ENCODE assay signal across 9 cellular contexts in the genomic region with DNA sequence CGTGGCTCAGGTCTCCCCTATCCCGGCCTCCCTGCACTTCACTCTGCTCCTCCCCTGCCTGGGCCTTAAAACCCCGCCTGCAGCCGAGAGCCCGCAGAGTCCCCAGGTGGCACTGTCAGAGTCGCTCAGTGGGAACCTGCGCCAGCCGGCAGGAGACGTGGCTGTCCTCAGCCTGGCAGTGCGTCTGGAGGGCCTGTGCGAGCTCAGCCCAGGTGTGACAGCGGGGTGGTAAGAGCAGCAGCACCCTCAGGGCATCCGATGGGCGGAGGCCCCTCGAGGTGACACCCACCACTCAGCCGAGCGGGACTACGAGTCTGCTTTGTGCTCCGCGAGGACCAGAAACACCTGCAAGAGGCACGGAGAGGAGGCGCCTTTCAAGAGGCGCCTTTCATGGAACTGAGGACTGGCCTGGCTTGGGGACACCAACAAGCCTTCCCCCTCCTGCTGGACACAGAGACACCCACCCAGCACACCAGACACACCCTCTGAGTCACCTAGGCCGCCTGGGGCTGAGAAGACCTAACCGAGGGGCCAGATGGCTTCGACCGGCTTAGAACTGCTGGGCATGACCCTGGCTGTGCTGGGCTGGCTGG. TPM values are rescaled to one million over a fixed set of nuclear protein-coding genes. Genes with fewer than 3 reads are reported as not detected.
DNase-seq lines count a peak whose midpoint lies in the region; ATAC-seq and TF ChIP-seq lines count a peak whose summit lies in the region.
"Had no signal": no experiment of that assay in that cellular context is flagged by ENCODE, and none has a peak within 500 bp of the region (broad histone marks: within the 10 kb centered on the region; RNA-seq: fewer than 3 reads in every experiment).

A gene with protein sequence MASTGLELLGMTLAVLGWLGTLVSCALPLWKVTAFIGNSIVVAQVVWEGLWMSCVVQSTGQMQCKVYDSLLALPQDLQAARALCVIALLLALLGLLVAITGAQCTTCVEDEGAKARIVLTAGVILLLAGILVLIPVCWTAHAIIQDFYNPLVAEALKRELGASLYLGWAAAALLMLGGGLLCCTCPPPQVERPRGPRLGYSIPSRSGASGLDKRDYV (plus strand): TSS at position 96 of the 593 bp plus-strand sequence. CDS start 440 bp downstream, at position 536.

- H3K27me3 Mint-ChIP-seq in type B pancreatic cell, result peaks cover 64% of the 10 kb centered on the region
- H3K27me3 Mint-ChIP-seq in activated T-cell treated with anti-CD3 and anti-CD28 coated beads, Interleukin-2, amount 50 U/mL, for 72 hours (ENCODE audit: low read depth), result no peaks in the 10 kb centered on the region

- CTCF ChIA-PET in SK-N-SH (lab: Yijun Ruan, JAX), result interaction anchor here (1.0 to 1.5 kb wide), 3 partner anchors 8 to 19 kb away, joined by 3 to 5 read pairs (median 4); no protein-coding TSS in a partner anchor

- no peaks in the 10 kb centered on the region for H4K20me1 ChIP-seq in SK-N-SH (ENCODE audit: insufficient read depth)

- peak within 1 kb of the TSS; percentile 70 for H3K4me3 Mint-ChIP-seq in type B pancreatic cell
- H3K4me3 Mint-ChIP-seq in activated T-cell treated with anti-CD3 and anti-CD28 coated beads, Interleukin-2, amount 50 U/mL, for 72 hours, result no peak within 1 kb of the TSS
- H3K4me3 Mint-ChIP-seq: activated CD4-positive, alpha-beta memory T cell treated with anti-CD3 and anti-CD28 coated beads, Interleukin-2, amount 10 ng/mL, durations not matched to agents 7 days and 5 days had no signal

- no peak for TF ChIP-seq EP300 in SK-N-SH (IDR thresholded peaks at IDR 0.05; ENCODE audit: borderline replicate concordance in 1 of 2, low read depth in 1 of 2, low read length in 1 of 2)

- H3K4me1 Mint-ChIP-seq in type B pancreatic cell (ENCODE audit: unreplicated experiment), result peaks cover 4% of the 10 kb centered on the region
- H3K4me1 Mint-ChIP-seq in activated T-cell treated with anti-CD3 and anti-CD28 coated beads, Interleukin-2, amount 50 U/mL, for 72 hours (ENCODE audit: low read depth), result peaks cover 10% of the 10 kb centered on the region

- H3K36me3 Mint-ChIP-seq in type B pancreatic cell, result no peaks in the 10 kb centered on the region
- H3K36me3 Mint-ChIP-seq in activated T-cell treated with anti-CD3 and anti-CD28 coated beads, Interleukin-2, amount 50 U/mL, for 72 hours (ENCODE audit: insufficient read depth in 2 of 2), result no peaks in the 10 kb centered on the region

- no peaks in the 10 kb centered on the region for H3F3A ChIP-seq in SK-N-SH (replicated peaks; ENCODE audit: insufficient read depth)

- H3K9me2 ChIP-seq in SK-N-SH, result no peaks in the 10 kb centered on the region

- no peaks in the 10 kb centered on the region for H3K27me3 ChIP-seq in SK-N-SH (ENCODE audit: insufficient read depth)
- peaks cover 32% of the 10 kb centered on the region for H3K27me3 ChIP-seq in iPS-20b (ENCODE audit: insufficient read depth, low read length)
- H3K27me3 ChIP-seq in dorsolateral prefrontal cortex, result peaks cover 0 to 55% (median 27%) of the 10 kb centered on the region in 45 donors

- no peaks in the 10 kb centered on the region for H3K79me2 ChIP-seq in SK-N-SH (ENCODE audit: insufficient read depth)

- DNase-seq in SK-N-SH, result no peak
- DNase-seq in NCI-H69 (lab: John Stamatoyannopoulos, UW), result peak; percentile 93
- no peak for DNase-seq in type B pancreatic cell (ENCODE audit: extremely low spot score, unreplicated experiment)
- DNase-seq in activated T-cell treated with anti-CD3 and anti-CD28 coated beads, Interleukin-2, amount 50 U/mL, for 72 hours, result no peak
- no peak for DNase-seq in T-helper 1 cell
- no peak for DNase-seq in dorsolateral prefrontal cortex
- DNase-seq: activated CD4-positive, alpha-beta memory T cell treated with anti-CD3 and anti-CD28 coated beads, Interleukin-2, amount 10 ng/mL, durations not matched to agents 7 days and 5 days had no signal

- intact Hi-C loops in dorsolateral prefrontal cortex (cut with DNase I), result no loop called here

- peak; percentile 8; the same call in 1 of the 3 replicates for ATAC-seq in SK-N-SH treated with all-trans-retinoic acid at 6 μM for 48 hours
- ATAC-seq in activated T-cell treated with anti-CD3 and anti-CD28 coated beads, Interleukin-2, amount 50 U/mL, for 72 hours (replicated peaks in 1 of 2), result no peak

- no peak within 1 kb of the TSS for H3K27ac ChIP-seq in SK-N-SH (ENCODE audit: low read depth in 2 of 2, low read length in 1 of 2)
- H3K27ac ChIP-seq in iPS-20b (ENCODE audit: low read length), result no peak within 1 kb of the TSS
- no peak within 1 kb of the TSS for H3K27ac ChIP-seq in dorsolateral prefrontal cortex

- no peak for TF ChIP-seq RAD21 in SK-N-SH (IDR thresholded peaks at IDR 0.05; ENCODE audit: low read length)

- H3K4me3 ChIP-seq in SK-N-SH (ENCODE audit: low read depth in 2 of 2, low read length in 1 of 2) (no peak within 1 kb of the TSS), iPS-20b (ENCODE audit: low read length) (peak within 1 kb of the TSS; percentile 59), dorsolateral prefrontal cortex (no peak within 1 kb of the TSS)

- WGBS in SK-N-SH (ENCODE audit: low lambda C conversion rate), result 74% methylated on average over 15 of the region's 27 CpGs

- TF ChIP-seq CTCF in SK-N-SH (IDR thresholded peaks at IDR 0.05), result no peak
- no peak for TF ChIP-seq CTCF in type B pancreatic cell (conservative IDR thresholded peaks at IDR 0.05)
- no peak for TF ChIP-seq CTCF in dorsolateral prefrontal cortex (IDR thresholded peaks at IDR 0.05 in 54 of 56, conservative IDR thresholded peaks at IDR 0.05 in 2 of 56; ENCODE audit: low read depth in 1 of 56, partially characterized antibody in 56 of 56)

- H3K9me3 ChIP-seq in SK-N-SH (no peaks in the 10 kb centered on the region), iPS-20b (ENCODE audit: insufficient read depth, low read depth, low read length) (no peaks in the 10 kb centered on the region)

- H3K9ac ChIP-seq in SK-N-SH, result no peak within 1 kb of the TSS
- peak within 1 kb of the TSS; percentile 26; the same call in 1 of the 2 replicates for H3K9ac ChIP-seq in iPS-20b (ENCODE audit: low read depth, low read length)

- no peaks in the 10 kb centered on the region for H3K9me3 Mint-ChIP-seq in type B pancreatic cell
- H3K9me3 Mint-ChIP-seq in activated T-cell treated with anti-CD3 and anti-CD28 coated beads, Interleukin-2, amount 50 U/mL, for 72 hours, result no peaks in the 10 kb centered on the region
- H3K9me3 Mint-ChIP-seq: activated CD4-positive, alpha-beta memory T cell treated with anti-CD3 and anti-CD28 coated beads, Interleukin-2, amount 10 ng/mL, durations not matched to agents 7 days and 5 days had no signal

- H3K36me3 ChIP-seq in SK-N-SH (replicated peaks in 1 of 2; ENCODE audit: control insufficient read depth in 1 of 2, insufficient read depth in 2 of 2, low read length in 1 of 2) (no peaks in the 10 kb centered on the region), iPS-20b (ENCODE audit: insufficient read depth, low read depth, low read length) (peaks cover 22% of the 10 kb centered on the region)

- POLR2A ChIA-PET in SK-N-SH (lab: Yijun Ruan, JAX), result no interaction called here

- H2AFZ ChIP-seq in SK-N-SH (ENCODE audit: low read depth), result no peak within 1 kb of the TSS

- no peak within 1 kb of the TSS for H3K4me2 ChIP-seq in SK-N-SH

- peaks cover 0 to 1% of the 10 kb centered on the region in 2 experiments; a peak in 1 of 4 replicates for H3K4me1 ChIP-seq in SK-N-SH (ENCODE audit: control insufficient read depth in 1 of 2, insufficient read depth in 2 of 2, low read depth in 1 of 2, low read length in 1 of 2)
- peaks cover 30% of the 10 kb centered on the region for H3K4me1 ChIP-seq in iPS-20b (ENCODE audit: insufficient read depth, low read length)

- H3K27ac Mint-ChIP-seq in type B pancreatic cell, result peak within 1 kb of the TSS; percentile 53
- H3K27ac Mint-ChIP-seq in activated T-cell treated with anti-CD3 and anti-CD28 coated beads, Interleukin-2, amount 50 U/mL, for 72 hours, result no peak within 1 kb of the TSS
- H3K27ac Mint-ChIP-seq: activated CD4-positive, alpha-beta memory T cell treated with anti-CD3 and anti-CD28 coated beads, Interleukin-2, amount 10 ng/mL, durations not matched to agents 7 days and 5 days had no signal

TF ChIP-seq in SK-N-SH treated with all-trans-retinoic acid at 6 μM for 48 hours, 23 proteins besides CTCF, POLR2A, EP300 and RAD21 (continues in another document):
- no peak for TF ChIP-seq ZNF70 (CRISPR knock-in tag; IDR thresholded peaks at IDR 0.05)
- no peak for TF ChIP-seq CSDC2 (CRISPR knock-in tag; IDR thresholded peaks at IDR 0.05)
- TF ChIP-seq OSR1 (CRISPR knock-in tag; IDR thresholded peaks at IDR 0.05), result no peak

TF ChIP-seq in SK-N-SH, 30 proteins besides CTCF, POLR2A, EP300 and RAD21 (continues in another document):
- TF ChIP-seq FOXJ3 (CRISPR knock-in tag; IDR thresholded peaks at IDR 0.05) (no peak), FOXM1 (IDR thresholded peaks at IDR 0.05; ENCODE audit: low read depth) (no peak)
- TF ChIP-seq, protein P1, sequence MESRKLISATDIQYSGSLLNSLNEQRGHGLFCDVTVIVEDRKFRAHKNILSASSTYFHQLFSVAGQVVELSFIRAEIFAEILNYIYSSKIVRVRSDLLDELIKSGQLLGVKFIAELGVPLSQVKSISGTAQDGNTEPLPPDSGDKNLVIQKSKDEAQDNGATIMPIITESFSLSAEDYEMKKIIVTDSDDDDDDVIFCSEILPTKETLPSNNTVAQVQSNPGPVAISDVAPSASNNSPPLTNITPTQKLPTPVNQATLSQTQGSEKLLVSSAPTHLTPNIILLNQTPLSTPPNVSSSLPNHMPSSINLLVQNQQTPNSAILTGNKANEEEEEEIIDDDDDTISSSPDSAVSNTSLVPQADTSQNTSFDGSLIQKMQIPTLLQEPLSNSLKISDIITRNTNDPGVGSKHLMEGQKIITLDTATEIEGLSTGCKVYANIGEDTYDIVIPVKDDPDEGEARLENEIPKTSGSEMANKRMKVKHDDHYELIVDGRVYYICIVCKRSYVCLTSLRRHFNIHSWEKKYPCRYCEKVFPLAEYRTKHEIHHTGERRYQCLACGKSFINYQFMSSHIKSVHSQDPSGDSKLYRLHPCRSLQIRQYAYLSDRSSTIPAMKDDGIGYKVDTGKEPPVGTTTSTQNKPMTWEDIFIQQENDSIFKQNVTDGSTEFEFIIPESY (IDR thresholded peaks at IDR 0.05; ENCODE audit: borderline replicate concordance, low read depth), result no peak
- TF ChIP-seq, protein P2, sequence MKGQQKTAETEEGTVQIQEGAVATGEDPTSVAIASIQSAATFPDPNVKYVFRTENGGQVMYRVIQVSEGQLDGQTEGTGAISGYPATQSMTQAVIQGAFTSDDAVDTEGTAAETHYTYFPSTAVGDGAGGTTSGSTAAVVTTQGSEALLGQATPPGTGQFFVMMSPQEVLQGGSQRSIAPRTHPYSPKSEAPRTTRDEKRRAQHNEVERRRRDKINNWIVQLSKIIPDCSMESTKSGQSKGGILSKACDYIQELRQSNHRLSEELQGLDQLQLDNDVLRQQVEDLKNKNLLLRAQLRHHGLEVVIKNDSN (IDR thresholded peaks at IDR 0.05; ENCODE audit: borderline replicate concordance, low read depth), result no peak

RNA-seq across cellular contexts. Expression of the gene that starts here (rescaled TPM):
- polyA plus RNA-seq in SK-N-SH (2012; rRNA removed), result 0.08 TPM in 1 of 2 replicates, not detected in the other
- polyA plus RNA-seq in SK-N-SH (2012; cell fraction: cytosol; rRNA removed), result not detected in 2 replicates
- 0.52 and 0.67 TPM in 2 replicates for polyA plus RNA-seq in SK-N-SH (2012; cell fraction: nucleus; rRNA removed)
- total RNA-seq in type B pancreatic cell (ENCODE audit: low replicate concordance), result 0.99 and 3.4 TPM in 2 replicates
- total RNA-seq in activated T-cell treated with anti-CD3 and anti-CD28 coated beads, Interleukin-2, amount 50 U/mL, for 72 hours, result under 1 TPM in 1 of 2 donors, not detected in 1; 0.14 TPM
- 10 to 100 TPM in 1 of 120 experiments, 1 to 10 TPM in 118, under 1 TPM in 1; 0.98 to 11.7 (median 3.4) TPM for total RNA-seq in dorsolateral prefrontal cortex
